In genomic region chr5:96254980-96255681, GRCh38 we compare ENCODE assay signal across 11 cellular contexts.
DNase-seq lines count a peak whose midpoint lies in the region; ATAC-seq, FAIRE-seq and TF ChIP-seq lines count a peak whose summit lies in the region.
"Had no signal": no experiment of that assay in that cellular context is flagged by ENCODE, and none has a peak within 500 bp of the region (broad histone marks: within the 10 kb centered on the region; RNA-seq: fewer than 3 reads in every experiment).

No MANE protein-coding gene starts in this region.

- in situ Hi-C loops in HepG2 (cut with HindIII; ENCODE audit: extremely low pct_ligation_motif_present, low pct_unique_long_range_greater_than_20kb) = no loop called here

- H4K20me1 ChIP-seq in osteoblast (ENCODE audit: insufficient read depth, low read length) = no peaks in the 10 kb centered on the region
- H4K20me1 ChIP-seq in HepG2 (ENCODE audit: insufficient read depth, low read length) = no peaks in the 10 kb centered on the region

- TF ChIP-seq EP300 in HepG2 (IDR thresholded peaks at IDR 0.05; ENCODE audit: low read depth in 2 of 2, low read length in 2 of 2) (no peak), HepG2 (CRISPR knock-in tag; IDR thresholded peaks at IDR 0.05; ENCODE audit: borderline replicate concordance) (no peak)

- CTCF ChIA-PET in HepG2 (lab: Yijun Ruan, JAX; ENCODE audit: low intra/inter-chr PET ratio, low total read pairs) = no interaction called here

- no peaks in the 10 kb centered on the region for H3K36me3 ChIP-seq in osteoblast (ENCODE audit: insufficient read depth, low read length)
- H3K36me3 ChIP-seq in HepG2 (replicated peaks in 1 of 2; ENCODE audit: control insufficient read depth in 1 of 2, insufficient read depth in 2 of 2, low read length in 2 of 2) = no peaks in the 10 kb centered on the region

- H2AFZ ChIP-seq in osteoblast (ENCODE audit: low read length) (no peak overlapping the region), HepG2 (ENCODE audit: low read length) (no peak overlapping the region)

- intact Hi-C loops in HepG2 (cut with micrococcal nuclease; ENCODE audit: unreplicated experiment) = no loop called here

- H3K79me2 ChIP-seq in osteoblast (ENCODE audit: insufficient read depth, low read length) = no peaks in the 10 kb centered on the region
- no peaks in the 10 kb centered on the region for H3K79me2 ChIP-seq in HepG2 (ENCODE audit: insufficient read depth, low read length)

- H3K27me3 ChIP-seq in osteoblast (ENCODE audit: insufficient read depth, low read length) (no peaks in the 10 kb centered on the region), HepG2 (ENCODE audit: control insufficient read depth in 1 of 2, insufficient read depth in 2 of 2, low read length in 2 of 2) (no peaks in the 10 kb centered on the region)

- POLR2A ChIA-PET in HepG2 (lab: Yijun Ruan, JAX) = no interaction called here

- H3K27ac ChIP-seq in osteoblast (ENCODE audit: low read depth, low read length) (peak overlapping the region; percentile 94), HepG2 (ENCODE audit: extremely low read length, insufficient read depth, low read length) (no peak overlapping the region)

- 82% methylated on average over 5 of the region's 5 CpGs for WGBS in HepG2 (ENCODE audit: low lambda C conversion rate)

- FAIRE-seq in RCC 7860 (lab: Jason Lieb, UNC) (peak; percentile 80), HepG2 (lab: Jason Lieb, UNC) (no peak)

- H3K4me3 ChIP-seq in AG10803 (ENCODE audit: low read length) (no peak overlapping the region), osteoblast (ENCODE audit: insufficient read depth, low read length) (no peak overlapping the region), HepG2 (replicated peaks in 1 of 3; ENCODE audit: insufficient read depth in 1 of 3, low read depth in 2 of 3, low read length in 3 of 3) (no peak overlapping the region)

- no TSS peak for BruUV-seq in HepG2 (replicated peaks; lab: Mats Ljungman, UMichigan)

- H3K4me2 ChIP-seq in osteoblast (ENCODE audit: insufficient read depth, low read length) (peak overlapping the region; percentile 64), HepG2 (ENCODE audit: low read depth, low read length) (no peak overlapping the region)

- TF ChIP-seq RAD21 in HepG2 (CRISPR knock-in tag; IDR thresholded peaks at IDR 0.05) = no peak

- no peak overlapping the region for H3K9ac ChIP-seq in HepG2 (ENCODE audit: insufficient read depth, low read depth, low read length)

- H3K9me3 ChIP-seq in osteoblast (ENCODE audit: low read depth, low read length) (no peaks in the 10 kb centered on the region), HepG2 (ENCODE audit: low read length) (no peaks in the 10 kb centered on the region)

- TF ChIP-seq CTCF in AG10803 (conservative IDR thresholded peaks at IDR 0.05; ENCODE audit: low read length) = no peak
- TF ChIP-seq CTCF in osteoblast (IDR thresholded peaks at IDR 0.05; ENCODE audit: extremely low read depth, low read depth, low read length) = no peak
- TF ChIP-seq CTCF in HepG2 (CRISPR knock-in tag; IDR thresholded peaks at IDR 0.05) = no peak

- H3K4me1 ChIP-seq in osteoblast (ENCODE audit: insufficient read depth, low read length) (peaks cover 54% of the 10 kb centered on the region), HepG2 (ENCODE audit: insufficient read depth, low read length) (peaks cover 33% of the 10 kb centered on the region)

- ATAC-seq in esophagus mucosa (peak; percentile 66), GM18873 (IDR thresholded peaks at IDR 0.05; ENCODE audit: low FRiP score, unreplicated experiment) (no peak), HepG2 (no peak)

- DNase-seq in AG10803 (ENCODE audit: low read depth) (peak; percentile 99), RCC 7860 (ENCODE audit: low spot score) (peak; percentile 71), osteoblast (ENCODE audit: insufficient read length, low spot score, missing footprints) (peak; percentile 47), HepG2 (ENCODE audit: low spot score) (no peak)
- no peak for DNase-seq in activated T-cell treated with anti-CD3 and anti-CD28 coated beads, Interleukin-2, amount 50 U/mL, for 48 hours
- no peak for DNase-seq in stimulated activated CD4-positive, alpha-beta T cell treated with anti-CD3 and anti-CD28 coated beads, Interleukin-1b, Interleukin-23, amount 100 ng/mL, for 48 hours
- DNase-seq: activated CD4-positive, alpha-beta T cell treated with anti-CD3 and anti-CD28 coated beads for 1 hour; activated naive CD8-positive, alpha-beta T cell treated with anti-CD3 and anti-CD28 coated beads, Interleukin-2, amount 10 ng/mL, durations not matched to agents 7 days and 5 days; NCI-H1417 treated with DMSO at 0.1 percent for 48 hours had no signal

- no peak for TF ChIP-seq POLR2A in HepG2 (IDR thresholded peaks at IDR 0.05; ENCODE audit: insufficient read depth in 1 of 2, low read depth in 2 of 2, low read length in 2 of 2)

TF ChIP-seq in HepG2, 621 proteins besides CTCF, POLR2A, EP300 and RAD21:
- TF ChIP-seq KDM2A (CRISPR knock-in tag; IDR thresholded peaks at IDR 0.05; ENCODE audit: borderline replicate concordance, low read depth) (no peak), THAP8 (CRISPR knock-in tag; IDR thresholded peaks at IDR 0.05; ENCODE audit: borderline replicate concordance) (no peak), ZNF749 (CRISPR knock-in tag; IDR thresholded peaks at IDR 0.05; ENCODE audit: borderline replicate concordance) (no peak), FOSL2 (CRISPR knock-in tag; IDR thresholded peaks at IDR 0.05) (no peak), GLI4 (CRISPR knock-in tag; IDR thresholded peaks at IDR 0.05; ENCODE audit: borderline replicate concordance) (no peak), REL (CRISPR knock-in tag; conservative IDR thresholded peaks at IDR 0.05) (no peak), CCAR2 (optimal IDR thresholded peaks at IDR 0.05; ENCODE audit: low read depth, low read length) (no peak), SMAD9 (CRISPR knock-in tag; IDR thresholded peaks at IDR 0.05) (no peak), TSC22D2 (CRISPR knock-in tag; IDR thresholded peaks at IDR 0.05; ENCODE audit: borderline replicate concordance) (no peak), ZNF274 (CRISPR knock-in tag; IDR thresholded peaks at IDR 0.05) (no peak)
- TF ChIP-seq, protein P1, sequence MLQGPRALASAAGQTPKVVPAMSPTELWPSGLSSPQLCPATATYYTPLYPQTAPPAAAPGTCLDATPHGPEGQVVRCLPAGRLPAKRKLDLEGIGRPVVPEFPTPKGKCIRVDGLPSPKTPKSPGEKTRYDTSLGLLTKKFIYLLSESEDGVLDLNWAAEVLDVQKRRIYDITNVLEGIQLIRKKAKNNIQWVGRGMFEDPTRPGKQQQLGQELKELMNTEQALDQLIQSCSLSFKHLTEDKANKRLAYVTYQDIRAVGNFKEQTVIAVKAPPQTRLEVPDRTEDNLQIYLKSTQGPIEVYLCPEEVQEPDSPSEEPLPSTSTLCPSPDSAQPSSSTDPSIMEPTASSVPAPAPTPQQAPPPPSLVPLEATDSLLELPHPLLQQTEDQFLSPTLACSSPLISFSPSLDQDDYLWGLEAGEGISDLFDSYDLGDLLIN (CRISPR knock-in tag; IDR thresholded peaks at IDR 0.05; ENCODE audit: borderline replicate concordance) = no peak
- TF ChIP-seq, protein P2, sequence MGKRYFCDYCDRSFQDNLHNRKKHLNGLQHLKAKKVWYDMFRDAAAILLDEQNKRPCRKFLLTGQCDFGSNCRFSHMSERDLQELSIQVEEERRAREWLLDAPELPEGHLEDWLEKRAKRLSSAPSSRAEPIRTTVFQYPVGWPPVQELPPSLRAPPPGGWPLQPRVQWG (CRISPR knock-in tag; IDR thresholded peaks at IDR 0.05; ENCODE audit: borderline replicate concordance, low read depth) = no peak
- TF ChIP-seq, protein P3, sequence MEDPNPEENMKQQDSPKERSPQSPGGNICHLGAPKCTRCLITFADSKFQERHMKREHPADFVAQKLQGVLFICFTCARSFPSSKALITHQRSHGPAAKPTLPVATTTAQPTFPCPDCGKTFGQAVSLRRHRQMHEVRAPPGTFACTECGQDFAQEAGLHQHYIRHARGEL (CRISPR knock-in tag; IDR thresholded peaks at IDR 0.05) = no peak

Comparison
In these comparisons a context has a peak if more than half of its experiments do, and no peak if none do; other contexts are left out.
1. DNase-seq: peak in AG10803 (single experiment), RCC 7860 (single experiment) and osteoblast (single experiment); none in activated T-cell treated with anti-CD3 and anti-CD28 coated beads, Interleukin-2, amount 50 U/mL, for 48 hours (0 of 2), HepG2 (single experiment) and stimulated activated CD4-positive, alpha-beta T cell treated with anti-CD3 and anti-CD28 coated beads, Interleukin-1b, Interleukin-23, amount 100 ng/mL, for 48 hours (single experiment).